1 cellular context compared by ENCODE assay signal in genomic region chr4:38328963-38329729, GRCh38.
TF ChIP-seq lines count a peak whose summit lies in the region.

No MANE protein-coding gene starts in this region.

TF ChIP-seq in GM23338, 12 proteins besides CTCF, POLR2A, EP300 and RAD21:
- no peak for TF ChIP-seq REST (IDR thresholded peaks at IDR 0.05; ENCODE audit: unreplicated experiment)
- TF ChIP-seq ZNF114 (CRISPR knock-in tag; IDR thresholded peaks at IDR 0.05) = no peak
- TF ChIP-seq ZNF462 (CRISPR knock-in tag; IDR thresholded peaks at IDR 0.05) = no peak
- TF ChIP-seq STAT1 (IDR thresholded peaks at IDR 0.05; ENCODE audit: unreplicated experiment) = no peak
- no peak for TF ChIP-seq EZH2 (IDR thresholded peaks at IDR 0.05; ENCODE audit: low read depth, unreplicated experiment)
- no peak for TF ChIP-seq NANOG (IDR thresholded peaks at IDR 0.05; ENCODE audit: borderline replicate concordance)
- no peak for TF ChIP-seq CREB1 (CRISPR knock-in tag; IDR thresholded peaks at IDR 0.05; ENCODE audit: low read depth)
- no peak for TF ChIP-seq JUNB (IDR thresholded peaks at IDR 0.05; ENCODE audit: unreplicated experiment)
- no peak for TF ChIP-seq ZNF331 (CRISPR knock-in tag; IDR thresholded peaks at IDR 0.05; ENCODE audit: low read depth)
- TF ChIP-seq POLR2AphosphoS5 (IDR thresholded peaks at IDR 0.05; ENCODE audit: low read depth) = no peak
- TF ChIP-seq, protein P1, sequence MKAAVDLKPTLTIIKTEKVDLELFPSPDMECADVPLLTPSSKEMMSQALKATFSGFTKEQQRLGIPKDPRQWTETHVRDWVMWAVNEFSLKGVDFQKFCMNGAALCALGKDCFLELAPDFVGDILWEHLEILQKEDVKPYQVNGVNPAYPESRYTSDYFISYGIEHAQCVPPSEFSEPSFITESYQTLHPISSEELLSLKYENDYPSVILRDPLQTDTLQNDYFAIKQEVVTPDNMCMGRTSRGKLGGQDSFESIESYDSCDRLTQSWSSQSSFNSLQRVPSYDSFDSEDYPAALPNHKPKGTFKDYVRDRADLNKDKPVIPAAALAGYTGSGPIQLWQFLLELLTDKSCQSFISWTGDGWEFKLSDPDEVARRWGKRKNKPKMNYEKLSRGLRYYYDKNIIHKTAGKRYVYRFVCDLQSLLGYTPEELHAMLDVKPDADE (IDR thresholded peaks at IDR 0.05) = no peak
- TF ChIP-seq EZH2phosphoT487 (IDR thresholded peaks at IDR 0.05; ENCODE audit: unreplicated experiment) = no peak
TF ChIP-seq in GM23338: peak in this region for 0.
